ENCODE assay signal across 27 cellular contexts in the genomic region with DNA sequence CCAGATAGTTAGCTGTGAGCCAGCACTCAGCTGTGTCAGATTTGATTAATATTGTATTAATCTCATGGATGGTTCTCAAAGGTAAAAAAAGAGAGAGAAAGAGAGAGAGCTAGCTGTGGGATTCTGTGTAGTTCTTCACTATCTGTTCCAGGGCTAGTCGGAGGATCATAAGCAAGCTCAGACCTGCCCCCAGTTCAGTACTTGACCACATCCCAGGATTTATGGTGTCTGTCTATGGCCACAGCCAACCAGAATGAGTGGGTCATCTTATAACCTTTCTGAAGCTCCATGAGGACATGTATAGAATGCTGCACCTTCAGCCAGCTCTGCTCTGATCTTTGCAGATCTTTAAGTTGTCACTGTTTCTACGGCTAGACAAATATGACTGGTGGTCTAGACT. TPM values are rescaled to one million over a fixed set of nuclear protein-coding genes. Genes with fewer than 3 reads are reported as not detected.
A peak's percentile ranks its signal among the peaks of the same experiment; 100 is the strongest.
DNase-seq lines count a peak whose midpoint lies in the region; ATAC-seq, FAIRE-seq and TF ChIP-seq lines count a peak whose summit lies in the region.
"Had no signal": no experiment of that assay in that cellular context is flagged by ENCODE, and none has a peak within 500 bp of the region (broad histone marks: within the 10 kb centered on the region; RNA-seq: fewer than 3 reads in every experiment).

No MANE protein-coding gene starts in this region.

- peaks cover 27% of the 10 kb centered on the region for H3K4me1 ChIP-seq in SJSA1 (replicated peaks)
- peaks cover 16% of the 10 kb centered on the region for H3K4me1 ChIP-seq in endothelial cell of umbilical vein (ENCODE audit: control insufficient read depth, extremely low read depth, insufficient read depth, low read length)
- peaks cover 0 to 21% (median 3%) of the 10 kb centered on the region in 4 donors for H3K4me1 ChIP-seq in stomach
- H3K4me1 ChIP-seq: upper lobe of right lung had no signal

- intact Hi-C loops in endothelial cell of umbilical vein (cut with micrococcal nuclease) (no loop called here), stomach (cut with DNase I; ENCODE audit: low total_unique reads) (no loop called here)

- FAIRE-seq in endothelial cell of umbilical vein (lab: Jason Lieb, UNC), result no peak
- FAIRE-seq: HepG2 had no signal

- H3K9me1 ChIP-seq in endothelial cell of umbilical vein (replicated peaks; ENCODE audit: control insufficient read depth, extremely low read depth, insufficient read depth, low read length), result peaks cover 3% of the 10 kb centered on the region

- H3K27ac ChIP-seq in SJSA1, result peak overlapping the region; percentile 19
- no peak overlapping the region for H3K27ac ChIP-seq in endothelial cell of umbilical vein (ENCODE audit: insufficient read depth, low read depth, low read length)
- H3K27ac ChIP-seq in stomach, result peak overlapping the region in 4 of 5 donors; percentile 28 to 70 (median 38)
- H3K27ac ChIP-seq: neutrophil, skin epidermis, upper lobe of right lung had no signal

- ATAC-seq in HG03460 (IDR thresholded peaks at IDR 0.05; ENCODE audit: unreplicated experiment), result no peak
- ATAC-seq: activated T-cell treated with anti-CD3 and anti-CD28 coated beads, Interleukin-2, amount 50 U/mL, for 4 hours; HepG2; left cardiac atrium had no signal

- no peak overlapping the region for H2AFZ ChIP-seq in endothelial cell of umbilical vein (ENCODE audit: low read depth, low read length)

- no TSS peak for BruUV-seq in endothelial cell of umbilical vein (replicated peaks; lab: Mats Ljungman, UMichigan)

- POLR2A ChIA-PET in endothelial cell of umbilical vein (lab: Charles Lee), result no interaction called here

- H4K20me1 ChIP-seq in endothelial cell of umbilical vein (replicated peaks; ENCODE audit: control insufficient read depth, extremely low read depth, insufficient read depth, low read length), result no peaks in the 10 kb centered on the region

- 87 to 95% (median 89%) methylated on average over 2 of the region's 2 CpGs for WGBS in stomach, 5 donors

- CTCF ChIA-PET in endothelial cell of umbilical vein (lab: Charles Lee), result interaction anchor here (1.1 to 2.2 kb wide), 3 partner anchors 27 to 101 kb away, joined by 3 to 14 read pairs (median 4); no protein-coding TSS in a partner anchor

- H3K36me3 ChIP-seq in SJSA1 (no peaks in the 10 kb centered on the region), endothelial cell of umbilical vein (ENCODE audit: control insufficient read depth in 2 of 2, extremely low read depth in 1 of 2, insufficient read depth in 2 of 2, low read length in 2 of 2) (no peaks in the 10 kb centered on the region), stomach (peaks cover 0 to 26% (median 14%) of the 10 kb centered on the region in 4 donors)

- DNase-seq in DMS53 (lab: John Stamatoyannopoulos, UW) (peak; percentile 56), DMS53 treated with DMSO at 0.1 percent for 48 hours (lab: John Stamatoyannopoulos, UW; ENCODE audit: unreplicated experiment) (no peak), SJSA1 (ENCODE audit: low read depth in 1 of 2, low spot score in 2 of 2) (no peak), endothelial cell of umbilical vein (ENCODE audit: low read depth, low spot score) (no peak), stomach (no peak), NCI-H2227 treated with DMSO at 0.1 percent for 48 hours (lab: John Stamatoyannopoulos, UW) (no peak), epidermal melanocyte (ENCODE audit: insufficient read length, low spot score) (no peak)
- DNase-seq: 8988T; activated CD4-positive, alpha-beta T cell treated with anti-CD3 and anti-CD28 coated beads for 48 hours; activated naive CD4-positive, alpha-beta T cell treated with Interleukin-2 at 50 U/mL for 16 hours; activated T-cell treated with anti-CD3 and anti-CD28 coated beads, Interleukin-2, amount 50 U/mL, for 4 hours; amniotic stem cell; DMS79; GF-D8; left cardiac atrium; NCI-H1092 treated with DMSO at 0.1 percent for 48 hours; NCI-H1930; stimulated activated CD4-positive, alpha-beta T cell treated with anti-CD3 and anti-CD28 coated beads, Interleukin-2, amount 100 ng/mL, for 24 hours; upper lobe of right lung had no signal

- peak overlapping the region; percentile 52 for H3K4me2 ChIP-seq in endothelial cell of umbilical vein (ENCODE audit: insufficient read depth, low read length)

- dilution Hi-C loops in endothelial cell of umbilical vein (cut with MboI; ENCODE audit: extremely low pct_ligation_motif_present, low sequenced_read_pairs), result no loop called here

- H3K79me2 ChIP-seq in endothelial cell of umbilical vein (ENCODE audit: control insufficient read depth, insufficient read depth, low read length), result no peaks in the 10 kb centered on the region

- no peak for TF ChIP-seq EP300 in stomach (IDR thresholded peaks at IDR 0.05)

- H3K9ac ChIP-seq in endothelial cell of umbilical vein (replicated peaks; ENCODE audit: extremely low read depth, insufficient read depth, low read length), result no peak overlapping the region

- H3K4me3 ChIP-seq in SJSA1, result no peak overlapping the region
- H3K4me3 ChIP-seq in endothelial cell of umbilical vein (replicated peaks in 1 of 3; ENCODE audit: insufficient read depth in 1 of 3, low read depth in 1 of 3, low read length in 3 of 3), result no peak overlapping the region
- H3K4me3 ChIP-seq in stomach, result no peak overlapping the region
- H3K4me3 ChIP-seq: skin epidermis, upper lobe of right lung had no signal

- no peak for TF ChIP-seq POLR2A in endothelial cell of umbilical vein (IDR thresholded peaks at IDR 0.05; ENCODE audit: low read depth, low read length)
- TF ChIP-seq POLR2A in stomach (IDR thresholded peaks at IDR 0.05), result no peak

- TF ChIP-seq CTCF in endothelial cell of umbilical vein (IDR thresholded peaks at IDR 0.05; ENCODE audit: extremely low read depth in 1 of 2, insufficient read depth in 1 of 2, low read depth in 1 of 2, low read length in 2 of 2), result no peak
- no peak for TF ChIP-seq CTCF in stomach (IDR thresholded peaks at IDR 0.05)

- no peaks in the 10 kb centered on the region for H3K9me3 ChIP-seq in SJSA1 (replicated peaks)
- H3K9me3 ChIP-seq in endothelial cell of umbilical vein (replicated peaks; ENCODE audit: control insufficient read depth, insufficient read depth, low read length), result no peaks in the 10 kb centered on the region
- no peaks in the 10 kb centered on the region for H3K9me3 ChIP-seq in stomach
- H3K9me3 ChIP-seq: neutrophil, upper lobe of right lung had no signal

- H3K27me3 ChIP-seq in SJSA1 (replicated peaks) (no peaks in the 10 kb centered on the region), endothelial cell of umbilical vein (ENCODE audit: control insufficient read depth in 2 of 2, insufficient read depth in 2 of 2, low read length in 2 of 2) (no peaks in the 10 kb centered on the region), stomach (no peaks in the 10 kb centered on the region)
- H3K27me3 ChIP-seq: neutrophil, upper lobe of right lung had no signal

TF ChIP-seq in endothelial cell of umbilical vein, 7 proteins besides CTCF, POLR2A, EP300 and RAD21:
- TF ChIP-seq MYC (IDR thresholded peaks at IDR 0.05; ENCODE audit: low read depth, low read length), result no peak
- TF ChIP-seq, protein P1, sequence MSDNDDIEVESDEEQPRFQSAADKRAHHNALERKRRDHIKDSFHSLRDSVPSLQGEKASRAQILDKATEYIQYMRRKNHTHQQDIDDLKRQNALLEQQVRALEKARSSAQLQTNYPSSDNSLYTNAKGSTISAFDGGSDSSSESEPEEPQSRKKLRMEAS (IDR thresholded peaks at IDR 0.05; ENCODE audit: insufficient read depth, insufficient read length), result no peak
- TF ChIP-seq EZH2 (IDR thresholded peaks at IDR 0.05; ENCODE audit: borderline replicate concordance, low read depth, low read length, severe bottlenecking), result no peak
- no peak for TF ChIP-seq FOS (IDR thresholded peaks at IDR 0.05; ENCODE audit: borderline replicate concordance, insufficient read depth, low read length)
- TF ChIP-seq POLR2AphosphoS5 (IDR thresholded peaks at IDR 0.05; ENCODE audit: insufficient read depth, low read depth, low read length), result no peak
- no peak for TF ChIP-seq JUN (IDR thresholded peaks at IDR 0.05; ENCODE audit: borderline replicate concordance, insufficient read depth, insufficient read length, low read depth)
- no peak for TF ChIP-seq GATA2 (IDR thresholded peaks at IDR 0.05; ENCODE audit: insufficient read depth, insufficient read length, low read depth, low read length)

RNA-seq across cellular contexts. Expression of a gene that starts 13.4 kb away (rescaled TPM):
- total RNA-seq in SJSA1 (2014; rRNA removed; shearing (Covaris generic)), result 0.58 TPM in 1 of 2 replicates, not detected in the other
- not detected in 2 replicates for total RNA-seq in endothelial cell of umbilical vein
- polyA plus RNA-seq in endothelial cell of umbilical vein, result not detected in 2 replicates
- polyA plus RNA-seq in endothelial cell of umbilical vein (2011; cell fraction: cytosol; rRNA removed), result not detected in 2 replicates
- polyA plus RNA-seq in endothelial cell of umbilical vein (2011; cell fraction: nucleus; rRNA removed), result not detected in 2 replicates
- not detected in 2 replicates for polyA plus RNA-seq in endothelial cell of umbilical vein (2012)
- not detected in 2 replicates for polyA minus RNA-seq in endothelial cell of umbilical vein
- not detected for polyA minus RNA-seq in endothelial cell of umbilical vein (2011; cell fraction: cytosol; rRNA and poly(A)+ RNA removed)
- polyA minus RNA-seq in endothelial cell of umbilical vein (2011; cell fraction: nucleus; rRNA and poly(A)+ RNA removed), result not detected in 2 replicates
- 100 to 1,000 TPM in 1 of 5 donors, 10 to 100 TPM in 4; 14.5 to 164 (median 61.3) TPM for total RNA-seq in stomach
- polyA plus RNA-seq in stomach, result 1 to 10 TPM in 2 of 3 donors, under 1 TPM in 1; 0.55 to 5.3 (median 3.1) TPM
- total RNA-seq: activated T-cell treated with anti-CD3 and anti-CD28 coated beads, Interleukin-2, amount 50 U/mL, for 4 hours; dermis microvascular lymphatic vessel endothelial cell; fibroblast of villous mesenchyme; HepG2; left cardiac atrium; SK-MEL-5; T-helper 1 cell treated with Interleukin-12 subunit alpha and Interleukin-12 subunit beta and Interleukin-4 antibody, amounts not matched to agents 30 ng/mL and 1 ng/mL, for 36 hours; upper lobe of right lung had no signal
- polyA plus RNA-seq: HepG2 had no signal

RNA-seq across cellular contexts. Expression of a gene that starts 46.0 kb away (rescaled TPM):
- 8.7 and 10.4 TPM in 2 replicates for total RNA-seq in SJSA1 (2014; rRNA removed; shearing (Covaris generic))
- total RNA-seq in endothelial cell of umbilical vein (14.3 and 15.0 TPM in 2 replicates), stomach (100 to 1,000 TPM in 2 of 5 donors, 10 to 100 TPM in 3; 36.4 to 110 (median 86.2) TPM)
- polyA plus RNA-seq in endothelial cell of umbilical vein (16.6 and 17.0 TPM in 2 replicates), stomach (10 to 100 TPM; 10.0 to 53.0 (median 21.7) TPM)
- polyA plus RNA-seq in endothelial cell of umbilical vein (2011; cell fraction: cytosol; rRNA removed), result 9.6 and 11.1 TPM in 2 replicates
- 36.2 and 38.8 TPM in 2 replicates for polyA plus RNA-seq in endothelial cell of umbilical vein (2011; cell fraction: nucleus; rRNA removed)
- polyA plus RNA-seq in endothelial cell of umbilical vein (2012), result 18.8 and 22.0 TPM in 2 replicates
- 10.2 and 11.7 TPM in 2 replicates for polyA minus RNA-seq in endothelial cell of umbilical vein
- not detected for polyA minus RNA-seq in endothelial cell of umbilical vein (2011; cell fraction: cytosol; rRNA and poly(A)+ RNA removed)
- 9.4 and 11.9 TPM in 2 replicates for polyA minus RNA-seq in endothelial cell of umbilical vein (2011; cell fraction: nucleus; rRNA and poly(A)+ RNA removed)
